ENCODE assay signal across 8 cellular contexts in genomic region chr11:65572356-65573043, GRCh38. TPM values are rescaled to one million over a fixed set of nuclear protein-coding genes. Genes with fewer than 3 reads are reported as not detected.
DNase-seq lines count a peak whose midpoint lies in the region; ATAC-seq and TF ChIP-seq lines count a peak whose summit lies in the region.

Gene FAM89B (plus strand): TSS chr11:65572538. CDS start chr11:65572670, 132 bp downstream.

- BruUV-seq in Panc1 (replicated peaks; lab: Mats Ljungman, UMichigan) = no TSS peak

- WGBS in esophagus, 2 donors = 0 to 1% methylated on average over 63 to 86 of the region's 86 CpGs

- peak; percentile 33 for ATAC-seq in Panc1
- ATAC-seq in HG03025 (IDR thresholded peaks at IDR 0.05; ENCODE audit: low FRiP score, unreplicated experiment) = no peak

- H3K27ac ChIP-seq in BLaER1 treated with 17β-estradiol and CSF1 and Interleukin-3, amounts not matched to agents 10 nM and 100 nM = peak within 1 kb of the TSS; percentile 70 to 93 (median 91)
- H3K27ac ChIP-seq in Panc1 (ENCODE audit: low read length) (peak within 1 kb of the TSS; percentile 88), esophagus (ENCODE audit: low read depth in 2 of 2, low read length in 1 of 2) (peak within 1 kb of the TSS; percentile 96 to 97)

- no peaks in the 10 kb centered on the region for H3K27me3 ChIP-seq in BLaER1 treated with 17β-estradiol and CSF1 and Interleukin-3, amounts not matched to agents 10 nM and 100 nM
- no peaks in the 10 kb centered on the region for H3K27me3 ChIP-seq in Panc1 (ENCODE audit: control insufficient read depth, insufficient read depth, low read length)
- no peaks in the 10 kb centered on the region for H3K27me3 ChIP-seq in esophagus (ENCODE audit: control insufficient read depth in 1 of 2, insufficient read depth in 2 of 2, low read length in 2 of 2)
- H3K27me3 ChIP-seq in mucosa of stomach (ENCODE audit: control insufficient read depth, insufficient read depth, low read length) = no peaks in the 10 kb centered on the region

- peaks cover 8 to 55% (median 32%) of the 10 kb centered on the region in 11 experiments; a peak in 20 of 22 replicates for H4K20me1 ChIP-seq in BLaER1 treated with 17β-estradiol and CSF1 and Interleukin-3, amounts not matched to agents 10 nM and 100 nM

- peak within 1 kb of the TSS; percentile 88 to 99 (median 92) for H3K4me3 ChIP-seq in BLaER1 treated with 17β-estradiol and CSF1 and Interleukin-3, amounts not matched to agents 10 nM and 100 nM
- H3K4me3 ChIP-seq in Panc1 (ENCODE audit: low read depth in 2 of 2, low read length in 2 of 2) = peak within 1 kb of the TSS; percentile 82 to 93
- peak within 1 kb of the TSS; percentile 69 to 71 for H3K4me3 ChIP-seq in esophagus (ENCODE audit: low read depth in 1 of 2, low read length in 2 of 2)
- peak within 1 kb of the TSS; percentile 91 for H3K4me3 ChIP-seq in mucosa of stomach (ENCODE audit: low read length)

- H3K9ac ChIP-seq in BLaER1 treated with 17β-estradiol and CSF1 and Interleukin-3, amounts not matched to agents 10 nM and 100 nM = peak within 1 kb of the TSS; percentile 84 to 96 (median 94)
- H3K9ac ChIP-seq in mucosa of stomach (ENCODE audit: low read length) = peak within 1 kb of the TSS; percentile 33

- in situ Hi-C loops in Panc1 (cut with HindIII; ENCODE audit: low pct_unique_long_range_greater_than_20kb, low sequenced_read_pairs) = no loop called here

- CTCF ChIA-PET in Panc1 (lab: Charles Lee) = interaction anchor here (0.6 to 2.6 kb wide), 9 partner anchors 11 to 156 kb away, joined by 3 to 9 read pairs (median 3); partner anchors contain the start of genes KCNK7 and PCNX3

- no peak for TF ChIP-seq CTCF in Panc1 (IDR thresholded peaks at IDR 0.05)

- H3K4me2 ChIP-seq in BLaER1 treated with 17β-estradiol and CSF1 and Interleukin-3, amounts not matched to agents 10 nM and 100 nM = peak within 1 kb of the TSS; percentile 98 to 100 (median 99)

- POLR2A ChIA-PET in Panc1 (lab: Charles Lee) = interaction anchor here (0.6 to 1.5 kb wide), 2 partner anchors 9 to 74 kb away, joined by 6 to 7 read pairs; partner anchors contain the start of gene MALAT1

- peaks cover 50 to 69% (median 66%) of the 10 kb centered on the region in 10 experiments for H3K4me1 ChIP-seq in BLaER1 treated with 17β-estradiol and CSF1 and Interleukin-3, amounts not matched to agents 10 nM and 100 nM
- H3K4me1 ChIP-seq in Panc1 (ENCODE audit: control insufficient read depth, insufficient read depth, low read length) = peaks cover 39% of the 10 kb centered on the region
- H3K4me1 ChIP-seq in esophagus (ENCODE audit: control insufficient read depth in 2 of 2, insufficient read depth in 2 of 2, low read length in 1 of 2) = peaks cover 0 to 38% of the 10 kb centered on the region in 2 donors
- peaks cover 68% of the 10 kb centered on the region for H3K4me1 ChIP-seq in mucosa of stomach (ENCODE audit: control insufficient read depth, insufficient read depth, low read length)

- intact Hi-C loops in Panc1 (cut with micrococcal nuclease; ENCODE audit: unreplicated experiment) = loop anchor here (1.0 kb wide), 1 partner anchor 31 kb away; no protein-coding TSS in a partner anchor

- DNase-seq in HUDEP-2 (lab: John Stamatoyannopoulos, UW; ENCODE audit: unreplicated experiment in 76 of 76) (peak in 70 of 76 experiments; percentile 57 to 94 (median 82)), Panc1 (ENCODE audit: low read depth, low spot score) (no peak)
- peak; percentile 94 to 96 for DNase-seq in activated T-cell treated with anti-CD3 and anti-CD28 coated beads, Interleukin-2, amount 50 U/mL, for 48 hours
- peak; percentile 95 for DNase-seq in stimulated activated CD8-positive, alpha-beta memory T cell treated with anti-CD3 and anti-CD28 coated beads, Interleukin-4, amount 100 ng/mL, for 48 hours

- peaks cover 0 to 17% (median 3%) of the 10 kb centered on the region in 11 experiments; a peak in 8 of 22 replicates for H3K36me3 ChIP-seq in BLaER1 treated with 17β-estradiol and CSF1 and Interleukin-3, amounts not matched to agents 10 nM and 100 nM
- H3K36me3 ChIP-seq in Panc1 (ENCODE audit: control insufficient read depth, insufficient read depth, low read length) (no peaks in the 10 kb centered on the region; the same call in 1 of the 2 replicates), esophagus (ENCODE audit: control insufficient read depth in 2 of 2, insufficient read depth in 2 of 2, low read length in 1 of 2) (peaks cover 0 to 10% of the 10 kb centered on the region in 2 donors), mucosa of stomach (ENCODE audit: control insufficient read depth, insufficient read depth, low read length) (no peaks in the 10 kb centered on the region)

- H3K9me3 ChIP-seq in BLaER1 treated with 17β-estradiol and CSF1 and Interleukin-3, amounts not matched to agents 10 nM and 100 nM (replicated peaks in 1 of 11) = no peaks in the 10 kb centered on the region
- H3K9me3 ChIP-seq in Panc1 (ENCODE audit: control insufficient read depth, insufficient read depth, low read depth, low read length) (no peaks in the 10 kb centered on the region), esophagus (ENCODE audit: control insufficient read depth in 2 of 2, insufficient read depth in 1 of 2, low read depth in 1 of 2, low read length in 1 of 2) (no peaks in the 10 kb centered on the region), mucosa of stomach (ENCODE audit: control insufficient read depth, low read length) (no peaks in the 10 kb centered on the region)

RNA-seq across cellular contexts. Expression of gene FAM89B, which starts in this region (rescaled TPM):
- total RNA-seq in Panc1 (2021; ENCODE audit: unreplicated experiment) = 102 TPM
- 151 TPM for polyA plus RNA-seq in Panc1 (2012; ENCODE audit: insufficient read length)
- 10 to 100 TPM; 27.9 to 36.5 TPM for polyA plus RNA-seq in esophagus
